ENCODE assay signal across 8 cellular contexts in the genomic region with DNA sequence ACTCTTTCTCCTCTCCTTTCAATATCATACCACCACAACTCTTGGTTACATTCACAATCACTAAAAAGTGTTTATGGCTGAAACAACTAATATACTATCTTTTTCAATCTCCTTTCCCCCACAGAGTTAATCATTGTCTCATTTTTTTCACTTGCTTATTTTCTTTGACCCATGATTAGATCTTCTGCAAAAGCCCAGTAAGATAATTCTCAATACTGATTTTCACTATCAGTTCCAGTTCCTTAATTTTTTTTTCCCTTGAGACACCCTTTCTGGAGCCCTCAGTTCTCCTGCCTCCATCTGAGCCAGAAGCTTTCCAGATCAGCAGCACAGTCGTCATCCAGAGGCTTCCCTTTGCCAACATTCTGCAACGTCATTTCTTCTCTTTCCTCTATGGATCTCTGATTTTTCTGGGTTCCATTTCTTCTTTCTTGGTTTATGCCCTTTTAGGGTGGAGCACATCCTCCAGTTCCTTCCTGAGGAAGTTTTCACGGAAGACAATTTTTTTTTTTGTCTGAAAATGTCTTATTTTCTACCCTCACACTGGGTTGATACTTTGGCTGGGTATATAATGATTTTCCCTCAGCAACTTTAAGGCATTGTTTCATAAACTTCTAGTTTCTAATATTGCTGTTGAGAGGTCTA.
A peak's percentile ranks its signal among the peaks of the same experiment; 100 is the strongest.
DNase-seq lines count a peak whose midpoint lies in the region; ATAC-seq, FAIRE-seq and TF ChIP-seq lines count a peak whose summit lies in the region.

No MANE protein-coding gene starts in this region.

- no peak for TF ChIP-seq POLR2A in right lobe of liver (IDR thresholded peaks at IDR 0.05)

- H3K9me3 ChIP-seq in right lobe of liver: no peaks in the 10 kb centered on the region

- H3K4me1 ChIP-seq in right lobe of liver: no peaks in the 10 kb centered on the region

- no peak for TF ChIP-seq CTCF in right lobe of liver (IDR thresholded peaks at IDR 0.05)

- H3K36me3 ChIP-seq in right lobe of liver: no peaks in the 10 kb centered on the region

- WGBS in right lobe of liver (ENCODE audit: insufficient coverage, low coverage, low lambda C conversion rate, missing lambda C conversion rate): 41% methylated on average over 3 of the region's 3 CpGs

- FAIRE-seq in GM18507 (lab: Jason Lieb, UNC): peak; percentile 89

- H3K4me3 ChIP-seq in right lobe of liver: no peak overlapping the region

- DNase-seq in GM18507 (ENCODE audit: extremely low spot score, insufficient read length, low read depth) (no peak), right lobe of liver (no peak), kidney glomerular epithelial cell (lab: John Stamatoyannopoulos, UW) (no peak), SK-N-DZ (ENCODE audit: low spot score) (no peak)
- DNase-seq in stimulated activated CD4-positive, alpha-beta T cell treated with anti-CD3 and anti-CD28 coated beads, Interleukin-1b, Interleukin-23, amount 100 ng/mL, for 48 hours: no peak

- no peak overlapping the region for H3K27ac ChIP-seq in right lobe of liver

- intact Hi-C loops in right lobe of liver (cut with DNase I): no loop called here

- ATAC-seq in GM21447 (IDR thresholded peaks at IDR 0.05; ENCODE audit: unreplicated experiment): peak; percentile 44
- peak; percentile 55 for ATAC-seq in HG03354 (IDR thresholded peaks at IDR 0.05; ENCODE audit: poor library complexity, severe bottlenecking, unreplicated experiment)
- ATAC-seq in right lobe of liver: peak in 3 of 4 donors; percentile 23 to 52 (median 36)
- no peak for ATAC-seq in activated CD4-positive, CD25-positive, alpha-beta regulatory T cell treated with anti-CD3 and anti-CD28 coated beads, Interleukin-2, amount 50 U/mL, for 24 hours

- H3K27me3 ChIP-seq in right lobe of liver: no peaks in the 10 kb centered on the region

Comparison
In these comparisons a context has a peak if more than half of its experiments do, and no peak if none do; other contexts are left out.
1. ATAC-seq: peak in GM21447 (single experiment), HG03354 (single experiment) and right lobe of liver (3 of 4); none in activated CD4-positive, CD25-positive, alpha-beta regulatory T cell treated with anti-CD3 and anti-CD28 coated beads, Interleukin-2, amount 50 U/mL, for 24 hours (0 of 2).